In the genomic region with DNA sequence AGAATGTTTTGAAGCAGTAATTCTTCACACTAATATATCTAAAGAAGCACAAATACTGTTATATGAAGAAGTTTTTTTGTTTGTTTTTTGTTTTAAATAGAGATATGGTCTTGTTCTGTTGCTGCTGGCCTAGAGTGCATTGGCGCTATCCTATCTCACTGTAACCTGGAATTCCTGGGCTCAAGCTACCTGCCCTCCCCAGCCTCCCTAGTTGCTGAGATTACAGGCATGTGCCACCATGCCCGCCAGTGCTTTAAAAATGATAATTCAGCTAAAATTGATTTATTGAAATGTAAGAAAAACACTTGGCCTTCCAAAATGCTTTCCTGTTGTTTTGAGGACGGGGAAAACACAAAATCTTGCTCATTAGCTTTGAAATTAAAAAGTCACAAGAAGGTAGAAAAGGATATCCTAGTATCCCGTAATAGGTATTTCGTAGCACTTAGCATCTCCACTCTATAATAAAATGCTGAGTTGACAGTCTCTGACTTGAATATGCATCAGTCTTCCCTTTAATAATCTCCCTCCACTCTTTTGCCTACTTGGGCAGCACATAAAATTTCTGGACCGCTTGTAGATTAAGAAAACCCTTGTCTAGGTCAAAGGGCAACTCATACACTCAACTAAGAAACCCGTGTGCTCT, we compare ENCODE assay signal across 8 cellular contexts. TPM values are rescaled to one million over a fixed set of nuclear protein-coding genes. Genes with fewer than 3 reads are reported as not detected.
DNase-seq lines count a peak whose midpoint lies in the region; ATAC-seq and TF ChIP-seq lines count a peak whose summit lies in the region.

No MANE protein-coding gene starts in this region.

- ATAC-seq in stimulated activated naive CD8-positive, alpha-beta T cell treated with anti-CD3 and anti-CD28 coated beads, Interleukin-15, Interleukin-2, amounts not matched to agents 100 U/mL and 50 U/mL, for 24 hours, result no peak
- no peak for ATAC-seq in HG03108 (IDR thresholded peaks at IDR 0.05; ENCODE audit: unreplicated experiment)
- no peak for ATAC-seq in HG02973 (IDR thresholded peaks at IDR 0.05; ENCODE audit: unreplicated experiment)
- no peak for ATAC-seq in HG03045 (IDR thresholded peaks at IDR 0.05; ENCODE audit: unreplicated experiment)

- CTCF ChIA-PET in MCF 10A (lab: Yijun Ruan, JAX), result interaction anchor here (0.6 to 1.6 kb wide), 9 partner anchors 14 to 1294 kb away, joined by 3 to 5 read pairs (median 3); a partner anchor contains a TSS

- H3K27me3 ChIP-seq in mononuclear cell (ENCODE audit: insufficient read depth, low read length), result no peaks in the 10 kb centered on the region

- DNase-seq in stimulated activated naive CD8-positive, alpha-beta T cell treated with anti-CD3 and anti-CD28 coated beads, Interleukin-15, Interleukin-2, amounts not matched to agents 100 U/mL and 50 U/mL, for 24 hours, result no peak
- DNase-seq in MCF 10A (ENCODE audit: unreplicated experiment), result no peak
- DNase-seq in medulla oblongata (ENCODE audit: extremely low spot score), result no peak

- H3K9me3 Mint-ChIP-seq in stimulated activated naive CD8-positive, alpha-beta T cell treated with anti-CD3 and anti-CD28 coated beads, Interleukin-15, Interleukin-2, amounts not matched to agents 100 ng/mL and 50 ng/mL, for 24 hours, result no peaks in the 10 kb centered on the region
- no peaks in the 10 kb centered on the region for H3K9me3 Mint-ChIP-seq in MCF 10A (ENCODE audit: unreplicated experiment)

- H3K4me3 ChIP-seq in mononuclear cell (ENCODE audit: low read length), result peak overlapping the region; percentile 76

- H3K4me3 Mint-ChIP-seq in stimulated activated naive CD8-positive, alpha-beta T cell treated with anti-CD3 and anti-CD28 coated beads, Interleukin-15, Interleukin-2, amounts not matched to agents 100 ng/mL and 50 ng/mL, for 24 hours, result peak overlapping the region; percentile 86
- H3K4me3 Mint-ChIP-seq in MCF 10A (ENCODE audit: unreplicated experiment), result peak overlapping the region; percentile 83

- TF ChIP-seq CTCF in MCF 10A (IDR thresholded peaks at IDR 0.05; ENCODE audit: unreplicated experiment), result no peak

- no TSS peak for BruUV-seq in MCF 10A (replicated peaks; lab: Mats Ljungman, UMichigan)

- POLR2A ChIA-PET in MCF 10A (lab: Yijun Ruan, JAX), result interaction anchor here (0.5 to 3.3 kb wide), 17 partner anchors 8 to 639 kb away, joined by 3 to 65 read pairs (median 5); a partner anchor contains a TSS

- no peaks in the 10 kb centered on the region for H3K9me3 ChIP-seq in mononuclear cell (ENCODE audit: low read depth, low read length)

- peaks cover 53% of the 10 kb centered on the region for H3K4me1 Mint-ChIP-seq in stimulated activated naive CD8-positive, alpha-beta T cell treated with anti-CD3 and anti-CD28 coated beads, Interleukin-15, Interleukin-2, amounts not matched to agents 100 ng/mL and 50 ng/mL, for 24 hours (ENCODE audit: low read depth)
- H3K4me1 Mint-ChIP-seq in MCF 10A (ENCODE audit: insufficient read depth, unreplicated experiment), result peaks cover 35% of the 10 kb centered on the region

- intact Hi-C loops in MCF 10A (cut with micrococcal nuclease), result loop anchor here (2.0 kb wide), 1 partner anchor 97 kb away; a partner anchor contains a TSS

- H3K4me1 ChIP-seq in mononuclear cell (ENCODE audit: insufficient read depth, low read length), result peaks cover 35% of the 10 kb centered on the region

- peaks cover 18% of the 10 kb centered on the region for H3K36me3 Mint-ChIP-seq in stimulated activated naive CD8-positive, alpha-beta T cell treated with anti-CD3 and anti-CD28 coated beads, Interleukin-15, Interleukin-2, amounts not matched to agents 100 ng/mL and 50 ng/mL, for 24 hours (ENCODE audit: low read depth)
- peaks cover 11% of the 10 kb centered on the region for H3K36me3 Mint-ChIP-seq in MCF 10A (ENCODE audit: insufficient read depth, unreplicated experiment)

- H3K27me3 Mint-ChIP-seq in stimulated activated naive CD8-positive, alpha-beta T cell treated with anti-CD3 and anti-CD28 coated beads, Interleukin-15, Interleukin-2, amounts not matched to agents 100 ng/mL and 50 ng/mL, for 24 hours, result peaks cover 1% of the 10 kb centered on the region
- no peaks in the 10 kb centered on the region for H3K27me3 Mint-ChIP-seq in MCF 10A (ENCODE audit: insufficient read depth, unreplicated experiment)

- H3K27ac Mint-ChIP-seq in stimulated activated naive CD8-positive, alpha-beta T cell treated with anti-CD3 and anti-CD28 coated beads, Interleukin-15, Interleukin-2, amounts not matched to agents 100 ng/mL and 50 ng/mL, for 24 hours, result peak overlapping the region; percentile 91
- peak overlapping the region; percentile 100 for H3K27ac Mint-ChIP-seq in MCF 10A (ENCODE audit: low read depth, unreplicated experiment)

RNA-seq across cellular contexts. Expression of a gene that starts 1.4 kb away (rescaled TPM):
- total RNA-seq in MCF 10A (2022) (7.4 and 9.3 TPM in 2 replicates), mononuclear cell (4.1 TPM)
